Comparison of ENCODE assay signal across 1 cellular context in genomic region chr16:85334718-85335583, GRCh38.
TF ChIP-seq lines count a peak whose summit lies in the region.

No MANE protein-coding gene starts in this region.

TF ChIP-seq in K562, 482 proteins besides CTCF, POLR2A, EP300 and RAD21 (continued from another document and continues in another):
- TF ChIP-seq, protein P1, sequence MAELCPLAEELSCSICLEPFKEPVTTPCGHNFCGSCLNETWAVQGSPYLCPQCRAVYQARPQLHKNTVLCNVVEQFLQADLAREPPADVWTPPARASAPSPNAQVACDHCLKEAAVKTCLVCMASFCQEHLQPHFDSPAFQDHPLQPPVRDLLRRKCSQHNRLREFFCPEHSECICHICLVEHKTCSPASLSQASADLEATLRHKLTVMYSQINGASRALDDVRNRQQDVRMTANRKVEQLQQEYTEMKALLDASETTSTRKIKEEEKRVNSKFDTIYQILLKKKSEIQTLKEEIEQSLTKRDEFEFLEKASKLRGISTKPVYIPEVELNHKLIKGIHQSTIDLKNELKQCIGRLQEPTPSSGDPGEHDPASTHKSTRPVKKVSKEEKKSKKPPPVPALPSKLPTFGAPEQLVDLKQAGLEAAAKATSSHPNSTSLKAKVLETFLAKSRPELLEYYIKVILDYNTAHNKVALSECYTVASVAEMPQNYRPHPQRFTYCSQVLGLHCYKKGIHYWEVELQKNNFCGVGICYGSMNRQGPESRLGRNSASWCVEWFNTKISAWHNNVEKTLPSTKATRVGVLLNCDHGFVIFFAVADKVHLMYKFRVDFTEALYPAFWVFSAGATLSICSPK (IDR thresholded peaks at IDR 0.05; ENCODE audit: borderline replicate concordance): no peak
- TF ChIP-seq, protein P2, sequence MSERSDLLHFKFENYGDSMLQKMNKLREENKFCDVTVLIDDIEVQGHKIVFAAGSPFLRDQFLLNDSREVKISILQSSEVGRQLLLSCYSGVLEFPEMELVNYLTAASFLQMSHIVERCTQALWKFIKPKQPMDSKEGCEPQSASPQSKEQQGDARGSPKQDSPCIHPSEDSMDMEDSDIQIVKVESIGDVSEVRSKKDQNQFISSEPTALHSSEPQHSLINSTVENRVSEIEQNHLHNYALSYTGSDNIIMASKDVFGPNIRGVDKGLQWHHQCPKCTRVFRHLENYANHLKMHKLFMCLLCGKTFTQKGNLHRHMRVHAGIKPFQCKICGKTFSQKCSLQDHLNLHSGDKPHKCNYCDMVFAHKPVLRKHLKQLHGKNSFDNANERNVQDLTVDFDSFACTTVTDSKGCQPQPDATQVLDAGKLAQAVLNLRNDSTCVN (CRISPR knock-in tag; IDR thresholded peaks at IDR 0.05): 0 out of 2 replicates have a peak, but pooled peaks have one; percentile 44
- TF ChIP-seq PURB (CRISPR knock-in tag; IDR thresholded peaks at IDR 0.05; ENCODE audit: low read depth) (no peak), ZNF134 (CRISPR knock-in tag; conservative IDR thresholded peaks at IDR 0.05) (peak; percentile 52; the same call in 1 of the 2 replicates), BDP1 (IDR thresholded peaks at IDR 0.05; ENCODE audit: insufficient read depth, insufficient read length) (no peak), NFATC3 (IDR thresholded peaks at IDR 0.05) (no peak), KDM1A (IDR thresholded peaks at IDR 0.05) (no peak; a peak in 1 of 4 replicates), RNF219 (CRISPR knock-in tag; IDR thresholded peaks at IDR 0.05) (no peak), HNRNPK (IDR thresholded peaks at IDR 0.05; ENCODE audit: low read depth, low read length, poor library complexity, severe bottlenecking) (no peak), BRD9 (IDR thresholded peaks at IDR 0.05; ENCODE audit: low read depth, partially characterized antibody) (no peak), SAP30 (IDR thresholded peaks at IDR 0.05; ENCODE audit: borderline replicate concordance, insufficient read depth, low read depth, low read length, poor library complexity, severe bottlenecking) (no peak), C11orf30 (IDR thresholded peaks at IDR 0.05; ENCODE audit: low read depth) (peak; percentile 98), CHCHD3 (CRISPR knock-in tag; IDR thresholded peaks at IDR 0.05) (no peak), ZNF184 (CRISPR knock-in tag; IDR thresholded peaks at IDR 0.05) (no peak), ZC3H8 (IDR thresholded peaks at IDR 0.05) (no peak), ZNF551 (CRISPR knock-in tag; IDR thresholded peaks at IDR 0.05) (no peak), HNRNPLL (IDR thresholded peaks at IDR 0.05; ENCODE audit: low read depth, low read length, poor library complexity, severe bottlenecking) (no peak), SUPT5H (IDR thresholded peaks at IDR 0.05) (no peak), TAL1 (IDR thresholded peaks at IDR 0.05) (peak; percentile 33; the same call in 1 of the 2 replicates), GTF2E2 (tag; IDR thresholded peaks at IDR 0.05) (no peak), KAT7 (CRISPR knock-in tag; IDR thresholded peaks at IDR 0.05; ENCODE audit: borderline replicate concordance) (peak; percentile 71; the same call in 1 of the 2 replicates), SOX6 (IDR thresholded peaks at IDR 0.05) (peak; percentile 73; the same call in 1 of the 2 replicates), SMARCE1 (IDR thresholded peaks at IDR 0.05) (peak; percentile 79; the same call in 1 of the 2 replicates), CEBPB (tag; IDR thresholded peaks at IDR 0.05) (no peak), SRSF3 (IDR thresholded peaks at IDR 0.05; ENCODE audit: insufficient read depth, low read length) (no peak), TFAM (CRISPR knock-in tag; conservative IDR thresholded peaks at IDR 0.05) (no peak), TAF7 (tag; IDR thresholded peaks at IDR 0.05) (no peak), IRF2 (CRISPR knock-in tag; IDR thresholded peaks at IDR 0.05) (no peak), TOE1 (IDR thresholded peaks at IDR 0.05; ENCODE audit: borderline replicate concordance) (peak; percentile 80; the same call in 1 of the 2 replicates), TOE1 (CRISPR knock-in tag; IDR thresholded peaks at IDR 0.05; ENCODE audit: borderline replicate concordance, low read depth) (no peak), MAZ (CRISPR knock-in tag; conservative IDR thresholded peaks at IDR 0.05 in 1 of 2, IDR thresholded peaks at IDR 0.05 in 1 of 2) (peak; percentile 26 to 59; a peak in 1 of 4 replicates), NCOA6 (IDR thresholded peaks at IDR 0.05) (no peak), ZNF354B (CRISPR knock-in tag; IDR thresholded peaks at IDR 0.05) (no peak), ZNF274 (IDR thresholded peaks at IDR 0.05; ENCODE audit: borderline replicate concordance, low read depth, low read length) (no peak), RBM17 (IDR thresholded peaks at IDR 0.05; ENCODE audit: borderline replicate concordance, low read depth, low read length) (no peak), ZNF197 (CRISPR knock-in tag; IDR thresholded peaks at IDR 0.05; ENCODE audit: low read depth) (no peak), ZNF764 (CRISPR knock-in tag; IDR thresholded peaks at IDR 0.05; ENCODE audit: low read depth) (no peak), ZNF12 (CRISPR knock-in tag; IDR thresholded peaks at IDR 0.05) (no peak), NONO (IDR thresholded peaks at IDR 0.05; ENCODE audit: low read depth in 2 of 2, low read length in 1 of 2) (0 out of 4 replicates have a peak, but pooled peaks of 1 of the 2 experiments have one; percentile 13), BRCA1 (IDR thresholded peaks at IDR 0.05) (no peak), BRCA1 (CRISPR knock-in tag; IDR thresholded peaks at IDR 0.05) (no peak), CEBPG (CRISPR knock-in tag; IDR thresholded peaks at IDR 0.05) (no peak), CEBPG (tag; conservative IDR thresholded peaks at IDR 0.05 in 1 of 2, IDR thresholded peaks at IDR 0.05 in 1 of 2) (no peak), MCM5 (IDR thresholded peaks at IDR 0.05; ENCODE audit: low read depth) (no peak), BRD4 (IDR thresholded peaks at IDR 0.05) (peak; percentile 76; the same call in 1 of the 2 replicates)
- TF ChIP-seq, protein P3, sequence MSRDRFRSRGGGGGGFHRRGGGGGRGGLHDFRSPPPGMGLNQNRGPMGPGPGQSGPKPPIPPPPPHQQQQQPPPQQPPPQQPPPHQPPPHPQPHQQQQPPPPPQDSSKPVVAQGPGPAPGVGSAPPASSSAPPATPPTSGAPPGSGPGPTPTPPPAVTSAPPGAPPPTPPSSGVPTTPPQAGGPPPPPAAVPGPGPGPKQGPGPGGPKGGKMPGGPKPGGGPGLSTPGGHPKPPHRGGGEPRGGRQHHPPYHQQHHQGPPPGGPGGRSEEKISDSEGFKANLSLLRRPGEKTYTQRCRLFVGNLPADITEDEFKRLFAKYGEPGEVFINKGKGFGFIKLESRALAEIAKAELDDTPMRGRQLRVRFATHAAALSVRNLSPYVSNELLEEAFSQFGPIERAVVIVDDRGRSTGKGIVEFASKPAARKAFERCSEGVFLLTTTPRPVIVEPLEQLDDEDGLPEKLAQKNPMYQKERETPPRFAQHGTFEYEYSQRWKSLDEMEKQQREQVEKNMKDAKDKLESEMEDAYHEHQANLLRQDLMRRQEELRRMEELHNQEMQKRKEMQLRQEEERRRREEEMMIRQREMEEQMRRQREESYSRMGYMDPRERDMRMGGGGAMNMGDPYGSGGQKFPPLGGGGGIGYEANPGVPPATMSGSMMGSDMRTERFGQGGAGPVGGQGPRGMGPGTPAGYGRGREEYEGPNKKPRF (IDR thresholded peaks at IDR 0.05; ENCODE audit: low read depth, low read length): no peak
- TF ChIP-seq, protein P4, sequence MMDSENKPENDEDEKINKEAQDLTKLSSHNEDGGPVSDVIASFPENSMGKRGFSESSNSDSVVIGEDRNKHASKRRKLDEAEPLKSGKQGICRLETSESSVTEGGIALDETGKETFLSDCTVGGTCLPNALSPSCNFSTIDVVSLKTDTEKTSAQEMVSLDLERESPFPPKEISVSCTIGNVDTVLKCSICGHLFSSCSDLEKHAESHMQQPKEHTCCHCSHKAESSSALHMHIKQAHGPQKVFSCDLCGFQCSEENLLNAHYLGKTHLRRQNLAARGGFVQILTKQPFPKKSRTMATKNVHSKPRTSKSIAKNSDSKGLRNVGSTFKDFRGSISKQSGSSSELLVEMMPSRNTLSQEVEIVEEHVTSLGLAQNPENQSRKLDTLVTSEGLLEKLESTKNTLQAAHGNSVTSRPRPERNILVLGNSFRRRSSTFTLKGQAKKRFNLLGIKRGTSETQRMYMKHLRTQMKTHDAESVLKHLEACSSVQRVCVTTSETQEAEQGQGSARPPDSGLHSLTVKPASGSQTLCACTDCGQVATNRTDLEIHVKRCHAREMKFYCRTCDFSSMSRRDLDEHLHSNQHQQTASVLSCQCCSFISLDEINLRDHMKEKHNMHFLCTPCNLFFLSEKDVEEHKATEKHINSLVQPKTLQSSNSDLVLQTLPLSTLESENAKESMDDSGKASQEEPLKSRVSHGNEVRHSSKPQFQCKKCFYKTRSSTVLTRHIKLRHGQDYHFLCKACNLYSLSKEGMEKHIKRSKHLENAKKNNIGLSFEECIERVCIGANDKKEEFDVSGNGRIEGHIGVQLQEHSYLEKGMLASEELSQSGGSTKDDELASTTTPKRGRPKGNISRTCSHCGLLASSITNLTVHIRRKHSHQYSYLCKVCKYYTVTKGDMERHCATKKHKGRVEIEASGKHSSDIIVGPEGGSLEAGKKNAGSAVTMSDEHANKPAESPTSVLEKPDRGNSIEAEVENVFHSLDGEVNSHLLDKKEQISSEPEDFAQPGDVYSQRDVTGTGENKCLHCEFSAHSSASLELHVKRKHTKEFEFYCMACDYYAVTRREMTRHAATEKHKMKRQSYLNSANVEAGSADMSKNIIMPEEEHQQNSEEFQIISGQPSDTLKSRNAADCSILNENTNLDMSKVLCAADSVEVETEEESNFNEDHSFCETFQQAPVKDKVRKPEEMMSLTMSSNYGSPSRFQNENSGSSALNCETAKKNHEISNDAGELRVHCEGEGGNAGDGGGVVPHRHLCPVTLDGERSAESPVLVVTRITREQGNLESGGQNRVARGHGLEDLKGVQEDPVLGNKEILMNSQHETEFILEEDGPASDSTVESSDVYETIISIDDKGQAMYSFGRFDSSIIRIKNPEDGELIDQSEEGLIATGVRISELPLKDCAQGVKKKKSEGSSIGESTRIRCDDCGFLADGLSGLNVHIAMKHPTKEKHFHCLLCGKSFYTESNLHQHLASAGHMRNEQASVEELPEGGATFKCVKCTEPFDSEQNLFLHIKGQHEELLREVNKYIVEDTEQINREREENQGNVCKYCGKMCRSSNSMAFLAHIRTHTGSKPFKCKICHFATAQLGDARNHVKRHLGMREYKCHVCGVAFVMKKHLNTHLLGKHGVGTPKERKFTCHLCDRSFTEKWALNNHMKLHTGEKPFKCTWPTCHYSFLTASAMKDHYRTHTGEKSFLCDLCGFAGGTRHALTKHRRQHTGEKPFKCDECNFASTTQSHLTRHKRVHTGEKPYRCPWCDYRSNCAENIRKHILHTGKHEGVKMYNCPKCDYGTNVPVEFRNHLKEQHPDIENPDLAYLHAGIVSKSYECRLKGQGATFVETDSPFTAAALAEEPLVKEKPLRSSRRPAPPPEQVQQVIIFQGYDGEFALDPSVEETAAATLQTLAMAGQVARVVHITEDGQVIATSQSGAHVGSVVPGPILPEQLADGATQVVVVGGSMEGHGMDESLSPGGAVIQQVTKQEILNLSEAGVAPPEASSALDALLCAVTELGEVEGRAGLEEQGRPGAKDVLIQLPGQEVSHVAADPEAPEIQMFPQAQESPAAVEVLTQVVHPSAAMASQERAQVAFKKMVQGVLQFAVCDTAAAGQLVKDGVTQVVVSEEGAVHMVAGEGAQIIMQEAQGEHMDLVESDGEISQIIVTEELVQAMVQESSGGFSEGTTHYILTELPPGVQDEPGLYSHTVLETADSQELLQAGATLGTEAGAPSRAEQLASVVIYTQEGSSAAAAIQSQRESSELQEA (IDR thresholded peaks at IDR 0.05; ENCODE audit: low read depth): no peak
- TF ChIP-seq, protein P5, sequence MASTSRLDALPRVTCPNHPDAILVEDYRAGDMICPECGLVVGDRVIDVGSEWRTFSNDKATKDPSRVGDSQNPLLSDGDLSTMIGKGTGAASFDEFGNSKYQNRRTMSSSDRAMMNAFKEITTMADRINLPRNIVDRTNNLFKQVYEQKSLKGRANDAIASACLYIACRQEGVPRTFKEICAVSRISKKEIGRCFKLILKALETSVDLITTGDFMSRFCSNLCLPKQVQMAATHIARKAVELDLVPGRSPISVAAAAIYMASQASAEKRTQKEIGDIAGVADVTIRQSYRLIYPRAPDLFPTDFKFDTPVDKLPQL (IDR thresholded peaks at IDR 0.05; ENCODE audit: extremely low read depth, insufficient read length): no peak
- TF ChIP-seq, protein P6, sequence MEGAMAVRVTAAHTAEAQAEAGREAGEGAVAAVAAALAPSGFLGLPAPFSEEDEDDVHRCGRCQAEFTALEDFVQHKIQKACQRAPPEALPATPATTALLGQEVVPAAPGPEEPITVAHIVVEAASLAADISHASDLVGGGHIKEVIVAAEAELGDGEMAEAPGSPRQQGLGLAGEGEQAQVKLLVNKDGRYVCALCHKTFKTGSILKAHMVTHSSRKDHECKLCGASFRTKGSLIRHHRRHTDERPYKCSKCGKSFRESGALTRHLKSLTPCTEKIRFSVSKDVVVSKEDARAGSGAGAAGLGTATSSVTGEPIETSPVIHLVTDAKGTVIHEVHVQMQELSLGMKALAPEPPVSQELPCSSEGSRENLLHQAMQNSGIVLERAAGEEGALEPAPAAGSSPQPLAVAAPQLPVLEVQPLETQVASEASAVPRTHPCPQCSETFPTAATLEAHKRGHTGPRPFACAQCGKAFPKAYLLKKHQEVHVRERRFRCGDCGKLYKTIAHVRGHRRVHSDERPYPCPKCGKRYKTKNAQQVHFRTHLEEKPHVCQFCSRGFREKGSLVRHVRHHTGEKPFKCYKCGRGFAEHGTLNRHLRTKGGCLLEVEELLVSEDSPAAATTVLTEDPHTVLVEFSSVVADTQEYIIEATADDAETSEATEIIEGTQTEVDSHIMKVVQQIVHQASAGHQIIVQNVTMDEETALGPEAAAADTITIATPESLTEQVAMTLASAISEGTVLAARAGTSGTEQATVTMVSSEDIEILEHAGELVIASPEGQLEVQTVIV (CRISPR knock-in tag; IDR thresholded peaks at IDR 0.05; ENCODE audit: borderline replicate concordance): no peak
